28 cellular contexts compared by ENCODE assay signal in the genomic region with DNA sequence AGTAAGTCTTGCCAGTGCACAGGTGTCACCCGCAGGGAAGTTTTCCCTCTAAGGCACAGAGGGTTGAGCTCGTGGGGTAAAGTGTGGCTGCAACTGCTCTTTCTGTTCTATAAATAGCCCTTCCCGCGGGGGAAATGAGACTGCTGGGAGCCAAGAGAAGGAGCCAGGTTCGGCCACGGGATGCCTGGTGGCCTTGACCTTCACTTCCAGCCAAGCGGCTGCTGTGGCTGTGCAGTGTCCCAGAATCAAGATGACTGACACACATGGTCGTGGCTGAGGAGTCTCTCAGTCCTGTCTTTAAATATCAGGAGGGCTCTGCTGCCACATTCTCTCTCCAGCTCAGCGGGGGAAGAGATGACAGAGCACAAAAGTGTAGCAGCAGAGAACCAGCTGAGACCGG.
A peak's percentile ranks its signal among the peaks of the same experiment; 100 is the strongest.
DNase-seq lines count a peak whose midpoint lies in the region; ATAC-seq and TF ChIP-seq lines count a peak whose summit lies in the region.
"Had no signal": no experiment of that assay in that cellular context is flagged by ENCODE, and none has a peak within 500 bp of the region (broad histone marks: within the 10 kb centered on the region; RNA-seq: fewer than 3 reads in every experiment).

No MANE protein-coding gene starts in this region.

- H3K27ac ChIP-seq in upper lobe of right lung, result no peak overlapping the region
- H3K27ac ChIP-seq: BLaER1, brain microvascular endothelial cell, colonic mucosa, skin epidermis, stomach, transverse colon, WERI-Rb-1 had no signal

- H3K27me3 Mint-ChIP-seq in activated naive CD4-positive, alpha-beta T cell treated with anti-CD3 and anti-CD28 coated beads, Interleukin-2, amount 10 ng/mL, durations not matched to agents 7 days and 5 days, result no peaks in the 10 kb centered on the region
- H3K27me3 Mint-ChIP-seq in T-helper 17 cell, result peaks cover 43% of the 10 kb centered on the region
- H3K27me3 Mint-ChIP-seq: activated CD4-positive, alpha-beta T cell treated with anti-CD3 and anti-CD28 coated beads, Interleukin-2, amount 10 ng/mL, durations not matched to agents 7 days and 5 days had no signal

- no peaks in the 10 kb centered on the region for H3K36me3 Mint-ChIP-seq in activated naive CD4-positive, alpha-beta T cell treated with anti-CD3 and anti-CD28 coated beads, Interleukin-2, amount 10 ng/mL, durations not matched to agents 7 days and 5 days
- peaks cover 2% of the 10 kb centered on the region for H3K36me3 Mint-ChIP-seq in T-helper 17 cell (ENCODE audit: low read depth)

- TF ChIP-seq CTCF in upper lobe of right lung (IDR thresholded peaks at IDR 0.05), result no peak

- H3K4me1 Mint-ChIP-seq in activated naive CD4-positive, alpha-beta T cell treated with anti-CD3 and anti-CD28 coated beads, Interleukin-2, amount 10 ng/mL, durations not matched to agents 7 days and 5 days, result no peaks in the 10 kb centered on the region
- no peaks in the 10 kb centered on the region for H3K4me1 Mint-ChIP-seq in T-helper 17 cell
- H3K4me1 Mint-ChIP-seq: activated CD4-positive, alpha-beta T cell treated with anti-CD3 and anti-CD28 coated beads, Interleukin-2, amount 10 ng/mL, durations not matched to agents 7 days and 5 days had no signal

- CTCF ChIA-PET in activated naive CD4-positive, alpha-beta T cell treated with anti-CD3 and anti-CD28 coated beads, Interleukin-2, amount 10 ng/mL, durations not matched to agents 7 days and 5 days (lab: Charles Lee), result no interaction called here

- no peak overlapping the region for H3K4me3 ChIP-seq in upper lobe of right lung
- H3K4me3 ChIP-seq: BLaER1, colonic mucosa, K562, lung, mucosa of descending colon, skin epidermis, stomach, transverse colon had no signal

- H3K9me3 Mint-ChIP-seq in activated naive CD4-positive, alpha-beta T cell treated with anti-CD3 and anti-CD28 coated beads, Interleukin-2, amount 10 ng/mL, durations not matched to agents 7 days and 5 days, result no peaks in the 10 kb centered on the region
- H3K9me3 Mint-ChIP-seq: activated CD4-positive, alpha-beta T cell treated with anti-CD3 and anti-CD28 coated beads, Interleukin-2, amount 10 ng/mL, durations not matched to agents 7 days and 5 days; activated T-cell treated with anti-CD3 and anti-CD28 coated beads, Interleukin-2, amount 50 U/mL, for 4 hours; T-helper 2 cell treated with Interferon-gamma antibody and Interleukin-4, amounts not matched to agents 5 μg/mL and 100 μg/mL, for 36 hours had no signal

- no peaks in the 10 kb centered on the region for H3K36me3 ChIP-seq in upper lobe of right lung
- H3K36me3 ChIP-seq: BLaER1, brain microvascular endothelial cell, colonic mucosa, stomach, transverse colon, WERI-Rb-1 had no signal

- DNase-seq in activated naive CD4-positive, alpha-beta T cell treated with anti-CD3 and anti-CD28 coated beads, Interleukin-2, amount 10 ng/mL, durations not matched to agents 7 days and 5 days, result peak; percentile 0
- DNase-seq in activated naive CD4-positive, alpha-beta T cell treated with anti-CD3 and anti-CD28 coated beads, Interleukin-2, amount 50 U/mL, for 16 hours, result no peak
- peak; percentile 39 for DNase-seq in cerebellum (ENCODE audit: low spot score)
- DNase-seq in myocyte (ENCODE audit: low read depth), result peak; percentile 80
- DNase-seq in upper lobe of right lung, result peak; percentile 25
- no peak for DNase-seq in T-helper 17 cell
- no peak for DNase-seq in stimulated activated CD4-positive, alpha-beta T cell treated with anti-CD3 and anti-CD28 coated beads, Interleukin-4, amount 100 ng/mL, for 1 hour
- DNase-seq: activated T-cell treated with anti-CD3 and anti-CD28 coated beads, Interleukin-2, amount 50 U/mL, for 4 hours; COR-L47; DMS79 treated with DMSO at 0.1 percent for 48 hours; effector CD8-positive, alpha-beta T cell; glutamatergic neuron; NCI-H1436; NCI-H2107; NCI-H510A; WERI-Rb-1 had no signal

- no peaks in the 10 kb centered on the region for H3K9me3 ChIP-seq in upper lobe of right lung
- H3K9me3 ChIP-seq in T-helper 17 cell (ENCODE audit: control insufficient read depth, low read length, poor library complexity, severe bottlenecking), result no peaks in the 10 kb centered on the region
- H3K9me3 ChIP-seq: BLaER1, colonic mucosa, mucosa of descending colon, stomach, transverse colon had no signal

- peaks cover 4% of the 10 kb centered on the region for H3K4me1 ChIP-seq in upper lobe of right lung
- H3K4me1 ChIP-seq: colonic mucosa, stomach, transverse colon had no signal

- H3K27ac Mint-ChIP-seq in activated naive CD4-positive, alpha-beta T cell treated with anti-CD3 and anti-CD28 coated beads, Interleukin-2, amount 10 ng/mL, durations not matched to agents 7 days and 5 days, result no peak overlapping the region
- H3K27ac Mint-ChIP-seq in T-helper 17 cell, result no peak overlapping the region
- H3K27ac Mint-ChIP-seq: T-helper 2 cell treated with Interferon-gamma antibody and Interleukin-4, amounts not matched to agents 5 μg/mL and 100 μg/mL, for 36 hours had no signal

- H3K27me3 ChIP-seq in upper lobe of right lung, result peaks cover 4% of the 10 kb centered on the region
- H3K27me3 ChIP-seq: BLaER1, brain microvascular endothelial cell, colonic mucosa had no signal

- intact Hi-C loops in upper lobe of right lung (cut with DNase I), result no loop called here

- no peak overlapping the region for H3K4me3 Mint-ChIP-seq in activated naive CD4-positive, alpha-beta T cell treated with anti-CD3 and anti-CD28 coated beads, Interleukin-2, amount 10 ng/mL, durations not matched to agents 7 days and 5 days
- no peak overlapping the region for H3K4me3 Mint-ChIP-seq in T-helper 17 cell
- H3K4me3 Mint-ChIP-seq: activated CD4-positive, alpha-beta T cell treated with anti-CD3 and anti-CD28 coated beads, Interleukin-2, amount 10 ng/mL, durations not matched to agents 7 days and 5 days; activated T-cell treated with anti-CD3 and anti-CD28 coated beads, Interleukin-2, amount 50 U/mL, for 4 hours; T-helper 2 cell treated with Interferon-gamma antibody and Interleukin-4, amounts not matched to agents 5 μg/mL and 100 μg/mL, for 36 hours had no signal

- ATAC-seq in upper lobe of right lung (no peak), T-helper 17 cell (no peak), HG03097 (IDR thresholded peaks at IDR 0.05; ENCODE audit: low FRiP score, unreplicated experiment) (no peak)
- ATAC-seq: activated T-cell treated with anti-CD3 and anti-CD28 coated beads, Interleukin-2, amount 50 U/mL, for 4 hours; mucosa of descending colon had no signal

Comparison
In these comparisons a context has a peak if more than half of its experiments do, and no peak if none do; other contexts are left out.
1. DNase-seq: peak in activated naive CD4-positive, alpha-beta T cell treated with anti-CD3 and anti-CD28 coated beads, Interleukin-2, amount 10 ng/mL, durations not matched to agents 7 days and 5 days (single experiment), cerebellum (single experiment), myocyte (single experiment) and upper lobe of right lung (single experiment); none in activated naive CD4-positive, alpha-beta T cell treated with anti-CD3 and anti-CD28 coated beads, Interleukin-2, amount 50 U/mL, for 16 hours (single experiment), T-helper 17 cell (0 of 3) and stimulated activated CD4-positive, alpha-beta T cell treated with anti-CD3 and anti-CD28 coated beads, Interleukin-4, amount 100 ng/mL, for 1 hour (single experiment).